ENCODE assay signal across 8 cellular contexts in genomic region chr19:34120846-34121639, GRCh38. TPM values are rescaled to one million over a fixed set of nuclear protein-coding genes. Genes with fewer than 3 reads are reported as not detected.
DNase-seq lines count a peak whose midpoint lies in the region; ATAC-seq and TF ChIP-seq lines count a peak whose summit lies in the region.

No MANE protein-coding gene starts in this region.

- no peaks in the 10 kb centered on the region for H3K36me3 Mint-ChIP-seq in endodermal cell (ENCODE audit: low read depth)
- no peaks in the 10 kb centered on the region for H3K36me3 Mint-ChIP-seq in progenitor cell of endocrine pancreas (ENCODE audit: insufficient read depth)

- 65 to 66% methylated on average over 7 of the region's 8 CpGs for WGBS in endodermal cell (ENCODE audit: insufficient coverage in 1 of 2, insufficient read length in 1 of 2), 2 experiments

- H3K4me3 Mint-ChIP-seq in endodermal cell = no peak overlapping the region
- H3K4me3 Mint-ChIP-seq in progenitor cell of endocrine pancreas (ENCODE audit: low read depth) = no peak overlapping the region

- no peak overlapping the region for H3K27ac Mint-ChIP-seq in endodermal cell
- H3K27ac Mint-ChIP-seq in progenitor cell of endocrine pancreas = no peak overlapping the region

- H3K4me3 ChIP-seq in GM06990 (replicated peaks; ENCODE audit: low read depth, low read length) (no peak overlapping the region), MM.1S (ENCODE audit: low read length) (no peak overlapping the region), endodermal cell (ENCODE audit: low read length) (no peak overlapping the region)

- H3K9ac ChIP-seq in MM.1S (ENCODE audit: low read length) (no peak overlapping the region), endodermal cell (ENCODE audit: extremely low read depth, low read length, poor library complexity, severe bottlenecking) (no peak overlapping the region)

- H3K9me3 ChIP-seq in MM.1S (replicated peaks; ENCODE audit: insufficient read depth, low read length) = no peaks in the 10 kb centered on the region
- H3K9me3 ChIP-seq in endodermal cell (ENCODE audit: control insufficient read depth, low read length) = no peaks in the 10 kb centered on the region

- H4K20me1 ChIP-seq in MM.1S (ENCODE audit: insufficient read depth, low read length) = no peaks in the 10 kb centered on the region

- H3K27me3 ChIP-seq in GM06990 (replicated peaks; ENCODE audit: control insufficient read depth, insufficient read depth, low read length) (no peaks in the 10 kb centered on the region), MM.1S (replicated peaks; ENCODE audit: insufficient read depth, low read length) (peaks cover 20% of the 10 kb centered on the region), endodermal cell (ENCODE audit: control insufficient read depth, insufficient read depth, low read length, poor library complexity, severe bottlenecking) (no peaks in the 10 kb centered on the region)

- no peak for DNase-seq in GM06990 (ENCODE audit: extremely low read depth, insufficient read length)
- peak; percentile 50 for DNase-seq in MM.1S
- DNase-seq in activated CD4-positive, alpha-beta T cell treated with anti-CD3 and anti-CD28 coated beads, Interleukin-2, amount 50 U/mL, for 4 hours = peak; percentile 41 to 53
- DNase-seq in endodermal cell = peak; percentile 84
- DNase-seq in progenitor cell of endocrine pancreas (ENCODE audit: low spot score, unreplicated experiment) = no peak
- no peak for DNase-seq in NCI-H1417 treated with DMSO at 0.1 percent for 48 hours (lab: John Stamatoyannopoulos, UW)

- H3F3A ChIP-seq in MM.1S (ENCODE audit: insufficient read depth, low read length) = no peaks in the 10 kb centered on the region

- H3K36me3 ChIP-seq in GM06990 (ENCODE audit: control insufficient read depth, insufficient read depth, low read length) (no peaks in the 10 kb centered on the region), MM.1S (replicated peaks; ENCODE audit: insufficient read depth, low read length) (no peaks in the 10 kb centered on the region), endodermal cell (ENCODE audit: control insufficient read depth, insufficient read depth, low read length) (no peaks in the 10 kb centered on the region)

- H3K4me1 ChIP-seq in MM.1S (ENCODE audit: low read length) = no peaks in the 10 kb centered on the region
- H3K4me1 ChIP-seq in endodermal cell (ENCODE audit: control insufficient read depth, insufficient read depth, low read length) = no peaks in the 10 kb centered on the region

- H3K4me1 Mint-ChIP-seq in endodermal cell (no peaks in the 10 kb centered on the region), progenitor cell of endocrine pancreas (ENCODE audit: low read depth) (peaks cover 5% of the 10 kb centered on the region)

- no peak overlapping the region for H2AFZ ChIP-seq in MM.1S (ENCODE audit: low read length)

- ATAC-seq in GM19035 (IDR thresholded peaks at IDR 0.05; ENCODE audit: unreplicated experiment) (no peak), HG03139 (IDR thresholded peaks at IDR 0.05; ENCODE audit: unreplicated experiment) (no peak)

- TF ChIP-seq CTCF in GM06990 (IDR thresholded peaks at IDR 0.05; ENCODE audit: insufficient read depth, low read length, poor library complexity, severe bottlenecking) (peak; percentile 79), MM.1S (IDR thresholded peaks at IDR 0.05; ENCODE audit: low read length) (peak; percentile 74), endodermal cell (conservative IDR thresholded peaks at IDR 0.05) (peak; percentile 93), progenitor cell of endocrine pancreas (IDR thresholded peaks at IDR 0.05; ENCODE audit: unreplicated experiment) (peak; percentile 71)

- H3K4me2 ChIP-seq in MM.1S (ENCODE audit: low read depth, low read length) = no peak overlapping the region

- H3K27ac ChIP-seq in MM.1S (ENCODE audit: low read length) (no peak overlapping the region), endodermal cell (ENCODE audit: low read depth, low read length) (no peak overlapping the region)

- no peaks in the 10 kb centered on the region for H3K79me2 ChIP-seq in MM.1S (ENCODE audit: low read length)

- H3K9me3 Mint-ChIP-seq in endodermal cell (no peaks in the 10 kb centered on the region), progenitor cell of endocrine pancreas (ENCODE audit: low read depth) (no peaks in the 10 kb centered on the region)

- no peaks in the 10 kb centered on the region for H3K9me2 ChIP-seq in MM.1S (replicated peaks; ENCODE audit: insufficient read depth, low read length)

- no peaks in the 10 kb centered on the region for H3K27me3 Mint-ChIP-seq in endodermal cell (ENCODE audit: insufficient read depth)
- peaks cover 4% of the 10 kb centered on the region for H3K27me3 Mint-ChIP-seq in progenitor cell of endocrine pancreas

RNA-seq across cellular contexts. Expression of gene LSM14A, which starts 51.3 kb away (rescaled TPM):
- 100 to 1,000 TPM; 188 to 192 TPM for total RNA-seq in endodermal cell
- polyA plus RNA-seq in endodermal cell (2013, experiment 1 of 2) = 158 TPM
- polyA plus RNA-seq in endodermal cell (2013, experiment 2 of 2) = 144 TPM
- total RNA-seq in progenitor cell of endocrine pancreas = 120 and 133 TPM in 2 replicates

Comparison
In these comparisons a context has a peak if more than half of its experiments do, and no peak if none do; other contexts are left out.
1. DNase-seq: peak in MM.1S (single experiment), activated CD4-positive, alpha-beta T cell treated with anti-CD3 and anti-CD28 coated beads, Interleukin-2, amount 50 U/mL, for 4 hours (2 of 2) and endodermal cell (single experiment); none in GM06990 (single experiment), progenitor cell of endocrine pancreas (single experiment) and NCI-H1417 treated with DMSO at 0.1 percent for 48 hours (single experiment).
2. Peak in every context shown above with its lines, with median percentiles within 50 percentile points of each other: CTCF ChIP-seq.